In genomic region chr19:43533546-43534304, GRCh38 we compare ENCODE assay signal across 8 cellular contexts. TPM values are rescaled to one million over a fixed set of nuclear protein-coding genes. Genes with fewer than 3 reads are reported as not detected.
DNase-seq lines count a peak whose midpoint lies in the region; ATAC-seq and TF ChIP-seq lines count a peak whose summit lies in the region.

No MANE protein-coding gene starts in this region.

- no peaks in the 10 kb centered on the region for H3K27me3 Mint-ChIP-seq in activated T-cell treated with anti-CD3 and anti-CD28 coated beads, Interleukin-2, amount 50 U/mL, for 24 hours

- H3K27ac Mint-ChIP-seq in activated T-cell treated with anti-CD3 and anti-CD28 coated beads, Interleukin-2, amount 50 U/mL, for 24 hours, result peak overlapping the region; percentile 98

- peaks cover 20% of the 10 kb centered on the region for H3K36me3 Mint-ChIP-seq in activated T-cell treated with anti-CD3 and anti-CD28 coated beads, Interleukin-2, amount 50 U/mL, for 24 hours (ENCODE audit: low read depth)

- H3K9me3 Mint-ChIP-seq in activated T-cell treated with anti-CD3 and anti-CD28 coated beads, Interleukin-2, amount 50 U/mL, for 24 hours, result peaks cover 5% of the 10 kb centered on the region

- DNase-seq in COR-L47 (lab: John Stamatoyannopoulos, UW) (peak; percentile 95), HuH-7.5 (ENCODE audit: low spot score) (peak; percentile 98), OCI-M1 (lab: John Stamatoyannopoulos, UW) (peak; percentile 100), erythroblast (lab: John Stamatoyannopoulos, UW) (peak; percentile 98 to 99), mucosa of gallbladder (ENCODE audit: low spot score) (peak; percentile 99)
- DNase-seq in activated T-cell treated with anti-CD3 and anti-CD28 coated beads, Interleukin-2, amount 50 U/mL, for 24 hours, result peak; percentile 94
- DNase-seq in stimulated activated CD8-positive, alpha-beta memory T cell treated with anti-CD3 and anti-CD28 coated beads, Interleukin-4, amount 100 ng/mL, for 1 hour (ENCODE audit: low read depth in 2 of 2, low spot score in 1 of 2), result peak; percentile 76 to 86

- peaks cover 30% of the 10 kb centered on the region for H3K4me1 Mint-ChIP-seq in activated T-cell treated with anti-CD3 and anti-CD28 coated beads, Interleukin-2, amount 50 U/mL, for 24 hours (ENCODE audit: low read depth)

- TF ChIP-seq POLR2A in erythroblast (IDR thresholded peaks at IDR 0.05; ENCODE audit: low read length), result no peak

- peak; percentile 65 for ATAC-seq in GM21515 (IDR thresholded peaks at IDR 0.05; ENCODE audit: unreplicated experiment)

- H3K4me3 Mint-ChIP-seq in activated T-cell treated with anti-CD3 and anti-CD28 coated beads, Interleukin-2, amount 50 U/mL, for 24 hours, result peak overlapping the region; percentile 82

RNA-seq across cellular contexts. Expression of gene ZNF575, which starts 0.7 kb away (rescaled TPM):
- 4.1 TPM for total RNA-seq in mucosa of gallbladder

RNA-seq across cellular contexts. Expression of gene ETHE1, which starts 6.7 kb away (rescaled TPM):
- 55.4 TPM for total RNA-seq in mucosa of gallbladder

RNA-seq across cellular contexts. Expression of gene PHLDB3, which starts 29.2 kb away (rescaled TPM):
- 35.3 TPM for total RNA-seq in mucosa of gallbladder

RNA-seq across cellular contexts. Expression of gene XRCC1, which starts 41.6 kb away (rescaled TPM):
- 33.6 TPM for total RNA-seq in mucosa of gallbladder

RNA-seq across cellular contexts. Expression of gene PINLYP, which starts 41.9 kb away (rescaled TPM):
- 13.3 TPM for total RNA-seq in mucosa of gallbladder

Comparison
In these comparisons a context has a peak if more than half of its experiments do, and no peak if none do; other contexts are left out.
1. Peak in every context shown above with its lines: DNase-seq and ATAC-seq.